In the genomic region with DNA sequence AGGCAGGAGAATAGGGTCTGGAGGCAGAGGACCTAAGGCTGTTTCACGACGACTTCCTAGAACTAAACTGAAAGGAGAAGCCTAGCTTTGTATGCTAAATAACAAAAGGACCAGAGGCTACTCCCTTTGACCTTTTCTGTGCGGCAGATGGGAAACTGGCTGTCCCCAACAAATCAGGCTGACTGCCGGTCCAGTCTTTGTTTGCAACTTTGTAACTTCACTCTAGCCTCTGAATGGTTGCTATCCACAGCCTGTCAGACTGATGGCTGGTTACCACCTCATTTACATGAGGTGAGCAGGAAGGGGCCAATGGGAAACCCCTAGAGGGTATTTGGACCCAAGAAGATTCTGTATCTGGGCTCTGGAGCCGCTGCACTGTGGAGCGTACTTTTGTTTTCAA, we compare ENCODE assay signal across 15 cellular contexts.
DNase-seq lines count a peak whose midpoint lies in the region; ATAC-seq and TF ChIP-seq lines count a peak whose summit lies in the region.
"Had no signal": no experiment of that assay in that cellular context is flagged by ENCODE, and none has a peak within 500 bp of the region (broad histone marks: within the 10 kb centered on the region; RNA-seq: fewer than 3 reads in every experiment).

No MANE protein-coding gene starts in this region.

- no peak overlapping the region for H3K4me3 ChIP-seq in GM23338
- no peak overlapping the region for H3K4me3 ChIP-seq in neural progenitor cell
- H3K4me3 ChIP-seq: BLaER1 treated with 17β-estradiol and CSF1 and Interleukin-3, amounts not matched to agents 10 nM and 100 nM had no signal

- H3K4me1 ChIP-seq in GM23338 (ENCODE audit: insufficient read depth) (no peaks in the 10 kb centered on the region), neural progenitor cell (peaks cover 12% of the 10 kb centered on the region)

- no peaks in the 10 kb centered on the region for H3K27me3 ChIP-seq in GM23338 (ENCODE audit: insufficient read depth)
- H3K27me3 ChIP-seq in neural progenitor cell = no peaks in the 10 kb centered on the region
- H3K27me3 ChIP-seq: BLaER1 treated with 17β-estradiol and CSF1 and Interleukin-3, amounts not matched to agents 10 nM and 100 nM had no signal

- peaks cover 3% of the 10 kb centered on the region for H3K9me3 ChIP-seq in neural progenitor cell (ENCODE audit: low read depth)

- H3K79me2 ChIP-seq in GM23338 (replicated peaks; ENCODE audit: insufficient read depth) (no peaks in the 10 kb centered on the region), neural progenitor cell (ENCODE audit: low read depth) (no peaks in the 10 kb centered on the region)

- H3K4me3 Mint-ChIP-seq in GM23338 = no peak overlapping the region
- no peak overlapping the region for H3K4me3 Mint-ChIP-seq in neural progenitor cell
- H3K4me3 Mint-ChIP-seq: B cell; CD8-positive, alpha-beta T cell; H9 had no signal

- H3K4me1 Mint-ChIP-seq in GM23338 = peaks cover 4% of the 10 kb centered on the region; the same call in 2 of the 3 replicates
- H3K4me1 Mint-ChIP-seq in neural progenitor cell = peaks cover 5% of the 10 kb centered on the region
- H3K4me1 Mint-ChIP-seq: B cell, H9 had no signal

- H3K36me3 Mint-ChIP-seq in GM23338 (ENCODE audit: low read depth) = no peaks in the 10 kb centered on the region; the same call in 1 of the 3 replicates
- H3K36me3 Mint-ChIP-seq in neural progenitor cell = no peaks in the 10 kb centered on the region
- H3K36me3 Mint-ChIP-seq: CD8-positive, alpha-beta T cell had no signal

- H3F3A ChIP-seq in GM23338 (replicated peaks; ENCODE audit: low read depth) (no peaks in the 10 kb centered on the region), neural progenitor cell (ENCODE audit: low read depth) (peaks cover 10% of the 10 kb centered on the region)

- H3K9me2 ChIP-seq in GM23338 (ENCODE audit: insufficient read depth) = no peaks in the 10 kb centered on the region

- H3K9me3 Mint-ChIP-seq in GM23338 (peaks cover 6% of the 10 kb centered on the region; the same call in 2 of the 3 replicates), neural progenitor cell (peaks cover 25% of the 10 kb centered on the region)

- H3K27ac Mint-ChIP-seq in GM23338 (no peak overlapping the region), neural progenitor cell (peak overlapping the region; percentile 6)
- H3K27ac Mint-ChIP-seq: B cell; CD8-positive, alpha-beta T cell had no signal

- H4K20me1 ChIP-seq in GM23338 (replicated peaks; ENCODE audit: insufficient read depth) = no peaks in the 10 kb centered on the region
- no peaks in the 10 kb centered on the region for H4K20me1 ChIP-seq in neural progenitor cell (ENCODE audit: low read depth)
- H4K20me1 ChIP-seq: BLaER1 treated with 17β-estradiol and CSF1 and Interleukin-3, amounts not matched to agents 10 nM and 100 nM had no signal

- H2AFZ ChIP-seq in GM23338 (no peak overlapping the region), neural progenitor cell (replicated peaks) (no peak overlapping the region)

- peaks cover 3% of the 10 kb centered on the region for H3K27me3 Mint-ChIP-seq in GM23338 (ENCODE audit: insufficient read depth, low read depth, poor library complexity)
- H3K27me3 Mint-ChIP-seq in neural progenitor cell (ENCODE audit: insufficient read depth, low read depth) = peaks cover 8% of the 10 kb centered on the region

- TF ChIP-seq CTCF in GM23338 (conservative IDR thresholded peaks at IDR 0.05; ENCODE audit: low read depth in 2 of 2) (no peak), neural progenitor cell (IDR thresholded peaks at IDR 0.05) (no peak)

- ATAC-seq in GM23338 = peak; percentile 38; the same call in 1 of the 3 replicates
- ATAC-seq: CD8-positive, alpha-beta T cell; HepG2 had no signal

- DNase-seq in GM23338 (ENCODE audit: low spot score) (no peak), ecto neural progenitor cell (ENCODE audit: low spot score) (peak; percentile 35), neural progenitor cell (ENCODE audit: low spot score) (peak; percentile 77), ureter (ENCODE audit: low spot score) (peak; percentile 29), HT-29 (ENCODE audit: low spot score) (no peak), glomerular visceral epithelial cell (ENCODE audit: extremely low spot score) (no peak)
- DNase-seq: Calu3; CD8-positive, alpha-beta T cell; DMS79 treated with DMSO at 0.1 percent for 48 hours; GF-D8; GOT3; H9 had no signal

- H3K4me2 ChIP-seq in GM23338 (no peak overlapping the region), neural progenitor cell (no peak overlapping the region)
- H3K4me2 ChIP-seq: BLaER1 treated with 17β-estradiol and CSF1 and Interleukin-3, amounts not matched to agents 10 nM and 100 nM had no signal

- H3K27ac ChIP-seq in GM23338 (ENCODE audit: low read depth) = no peak overlapping the region
- peak overlapping the region; percentile 59 for H3K27ac ChIP-seq in neural progenitor cell

- H3K9ac ChIP-seq in neural progenitor cell = no peak overlapping the region
- H3K9ac ChIP-seq: BLaER1 treated with 17β-estradiol and CSF1 and Interleukin-3, amounts not matched to agents 10 nM and 100 nM had no signal

- H3K36me3 ChIP-seq in GM23338 (ENCODE audit: insufficient read depth) (no peaks in the 10 kb centered on the region), neural progenitor cell (no peaks in the 10 kb centered on the region)
- H3K36me3 ChIP-seq: BLaER1 treated with 17β-estradiol and CSF1 and Interleukin-3, amounts not matched to agents 10 nM and 100 nM had no signal

TF ChIP-seq in GM23338, 12 proteins besides CTCF, POLR2A, EP300 and RAD21 (continues in another document):
- no peak for TF ChIP-seq JUNB (IDR thresholded peaks at IDR 0.05; ENCODE audit: unreplicated experiment)
- TF ChIP-seq, protein P1, sequence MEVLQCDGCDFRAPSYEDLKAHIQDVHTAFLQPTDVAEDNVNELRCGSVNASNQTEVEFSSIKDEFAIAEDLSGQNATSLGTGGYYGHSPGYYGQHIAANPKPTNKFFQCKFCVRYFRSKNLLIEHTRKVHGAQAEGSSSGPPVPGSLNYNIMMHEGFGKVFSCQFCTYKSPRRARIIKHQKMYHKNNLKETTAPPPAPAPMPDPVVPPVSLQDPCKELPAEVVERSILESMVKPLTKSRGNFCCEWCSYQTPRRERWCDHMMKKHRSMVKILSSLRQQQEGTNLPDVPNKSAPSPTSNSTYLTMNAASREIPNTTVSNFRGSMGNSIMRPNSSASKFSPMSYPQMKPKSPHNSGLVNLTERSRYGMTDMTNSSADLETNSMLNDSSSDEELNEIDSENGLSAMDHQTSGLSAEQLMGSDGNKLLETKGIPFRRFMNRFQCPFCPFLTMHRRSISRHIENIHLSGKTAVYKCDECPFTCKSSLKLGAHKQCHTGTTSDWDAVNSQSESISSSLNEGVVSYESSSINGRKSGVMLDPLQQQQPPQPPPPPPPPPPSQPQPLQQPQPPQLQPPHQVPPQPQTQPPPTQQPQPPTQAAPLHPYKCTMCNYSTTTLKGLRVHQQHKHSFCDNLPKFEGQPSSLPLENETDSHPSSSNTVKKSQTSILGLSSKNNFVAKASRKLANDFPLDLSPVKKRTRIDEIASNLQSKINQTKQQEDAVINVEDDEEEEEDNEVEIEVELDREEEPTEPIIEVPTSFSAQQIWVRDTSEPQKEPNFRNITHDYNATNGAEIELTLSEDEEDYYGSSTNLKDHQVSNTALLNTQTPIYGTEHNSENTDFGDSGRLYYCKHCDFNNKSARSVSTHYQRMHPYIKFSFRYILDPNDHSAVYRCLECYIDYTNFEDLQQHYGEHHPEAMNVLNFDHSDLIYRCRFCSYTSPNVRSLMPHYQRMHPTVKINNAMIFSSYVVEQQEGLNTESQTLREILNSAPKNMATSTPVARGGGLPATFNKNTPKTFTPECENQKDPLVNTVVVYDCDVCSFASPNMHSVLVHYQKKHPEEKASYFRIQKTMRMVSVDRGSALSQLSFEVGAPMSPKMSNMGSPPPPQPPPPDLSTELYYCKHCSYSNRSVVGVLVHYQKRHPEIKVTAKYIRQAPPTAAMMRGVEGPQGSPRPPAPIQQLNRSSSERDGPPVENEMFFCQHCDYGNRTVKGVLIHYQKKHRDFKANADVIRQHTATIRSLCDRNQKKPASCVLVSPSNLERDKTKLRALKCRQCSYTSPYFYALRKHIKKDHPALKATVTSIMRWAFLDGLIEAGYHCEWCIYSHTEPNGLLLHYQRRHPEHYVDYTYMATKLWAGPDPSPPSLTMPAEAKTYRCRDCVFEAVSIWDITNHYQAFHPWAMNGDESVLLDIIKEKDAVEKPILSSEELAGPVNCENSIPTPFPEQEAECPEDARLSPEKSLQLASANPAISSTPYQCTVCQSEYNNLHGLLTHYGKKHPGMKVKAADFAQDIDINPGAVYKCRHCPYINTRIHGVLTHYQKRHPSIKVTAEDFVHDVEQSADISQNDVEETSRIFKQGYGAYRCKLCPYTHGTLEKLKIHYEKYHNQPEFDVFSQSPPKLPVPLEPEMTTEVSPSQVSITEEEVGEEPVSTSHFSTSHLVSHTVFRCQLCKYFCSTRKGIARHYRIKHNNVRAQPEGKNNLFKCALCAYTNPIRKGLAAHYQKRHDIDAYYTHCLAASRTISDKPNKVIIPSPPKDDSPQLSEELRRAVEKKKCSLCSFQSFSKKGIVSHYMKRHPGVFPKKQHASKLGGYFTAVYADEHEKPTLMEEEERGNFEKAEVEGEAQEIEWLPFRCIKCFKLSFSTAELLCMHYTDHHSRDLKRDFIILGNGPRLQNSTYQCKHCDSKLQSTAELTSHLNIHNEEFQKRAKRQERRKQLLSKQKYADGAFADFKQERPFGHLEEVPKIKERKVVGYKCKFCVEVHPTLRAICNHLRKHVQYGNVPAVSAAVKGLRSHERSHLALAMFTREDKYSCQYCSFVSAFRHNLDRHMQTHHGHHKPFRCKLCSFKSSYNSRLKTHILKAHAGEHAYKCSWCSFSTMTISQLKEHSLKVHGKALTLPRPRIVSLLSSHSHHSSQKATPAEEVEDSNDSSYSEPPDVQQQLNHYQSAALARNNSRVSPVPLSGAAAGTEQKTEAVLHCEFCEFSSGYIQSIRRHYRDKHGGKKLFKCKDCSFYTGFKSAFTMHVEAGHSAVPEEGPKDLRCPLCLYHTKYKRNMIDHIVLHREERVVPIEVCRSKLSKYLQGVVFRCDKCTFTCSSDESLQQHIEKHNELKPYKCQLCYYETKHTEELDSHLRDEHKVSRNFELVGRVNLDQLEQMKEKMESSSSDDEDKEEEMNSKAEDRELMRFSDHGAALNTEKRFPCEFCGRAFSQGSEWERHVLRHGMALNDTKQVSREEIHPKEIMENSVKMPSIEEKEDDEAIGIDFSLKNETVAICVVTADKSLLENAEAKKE (CRISPR knock-in tag; IDR thresholded peaks at IDR 0.05) = no peak
- TF ChIP-seq, protein P2, sequence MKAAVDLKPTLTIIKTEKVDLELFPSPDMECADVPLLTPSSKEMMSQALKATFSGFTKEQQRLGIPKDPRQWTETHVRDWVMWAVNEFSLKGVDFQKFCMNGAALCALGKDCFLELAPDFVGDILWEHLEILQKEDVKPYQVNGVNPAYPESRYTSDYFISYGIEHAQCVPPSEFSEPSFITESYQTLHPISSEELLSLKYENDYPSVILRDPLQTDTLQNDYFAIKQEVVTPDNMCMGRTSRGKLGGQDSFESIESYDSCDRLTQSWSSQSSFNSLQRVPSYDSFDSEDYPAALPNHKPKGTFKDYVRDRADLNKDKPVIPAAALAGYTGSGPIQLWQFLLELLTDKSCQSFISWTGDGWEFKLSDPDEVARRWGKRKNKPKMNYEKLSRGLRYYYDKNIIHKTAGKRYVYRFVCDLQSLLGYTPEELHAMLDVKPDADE (IDR thresholded peaks at IDR 0.05) = no peak
- TF ChIP-seq CREB1 (CRISPR knock-in tag; IDR thresholded peaks at IDR 0.05; ENCODE audit: low read depth) = no peak
- no peak for TF ChIP-seq EZH2 (IDR thresholded peaks at IDR 0.05; ENCODE audit: low read depth, unreplicated experiment)

Comparison
In these comparisons a context has a peak if more than half of its experiments do, and no peak if none do; other contexts are left out.
1. DNase-seq: peak in ecto neural progenitor cell (single experiment), neural progenitor cell (single experiment) and ureter (single experiment); none in GM23338 (single experiment), HT-29 (single experiment) and glomerular visceral epithelial cell (single experiment).